1 cellular context compared by ENCODE assay signal in genomic region chr2:96866149-96866548, GRCh38.
TF ChIP-seq lines count a peak whose summit lies in the region.

No MANE protein-coding gene starts in this region.

TF ChIP-seq in GM12878, 131 proteins besides CTCF, POLR2A, EP300 and RAD21:
- TF ChIP-seq USF2 (IDR thresholded peaks at IDR 0.05; ENCODE audit: borderline replicate concordance, low read depth, low read length) (no peak), MYC (IDR thresholded peaks at IDR 0.05; ENCODE audit: insufficient read depth, insufficient read length, insufficient replicate concordance, low read length, severe bottlenecking) (no peak), ELK1 (IDR thresholded peaks at IDR 0.05; ENCODE audit: low read depth, low read length) (no peak), ZZZ3 (IDR thresholded peaks at IDR 0.05; ENCODE audit: control insufficient read depth, insufficient read length, low read depth) (no peak), EGR1 (IDR thresholded peaks at IDR 0.05; ENCODE audit: borderline replicate concordance in 1 of 2, low read depth in 2 of 2, low read length in 2 of 2) (no peak), CHD2 (IDR thresholded peaks at IDR 0.05; ENCODE audit: borderline replicate concordance, low read depth, low read length) (no peak), IKZF1 (conservative IDR thresholded peaks at IDR 0.05) (no peak), ESRRA (IDR thresholded peaks at IDR 0.05; ENCODE audit: low read length) (no peak), ZNF274 (IDR thresholded peaks at IDR 0.05; ENCODE audit: insufficient read depth, insufficient read length) (no peak)
